7 cellular contexts compared by ENCODE assay signal in the genomic region with DNA sequence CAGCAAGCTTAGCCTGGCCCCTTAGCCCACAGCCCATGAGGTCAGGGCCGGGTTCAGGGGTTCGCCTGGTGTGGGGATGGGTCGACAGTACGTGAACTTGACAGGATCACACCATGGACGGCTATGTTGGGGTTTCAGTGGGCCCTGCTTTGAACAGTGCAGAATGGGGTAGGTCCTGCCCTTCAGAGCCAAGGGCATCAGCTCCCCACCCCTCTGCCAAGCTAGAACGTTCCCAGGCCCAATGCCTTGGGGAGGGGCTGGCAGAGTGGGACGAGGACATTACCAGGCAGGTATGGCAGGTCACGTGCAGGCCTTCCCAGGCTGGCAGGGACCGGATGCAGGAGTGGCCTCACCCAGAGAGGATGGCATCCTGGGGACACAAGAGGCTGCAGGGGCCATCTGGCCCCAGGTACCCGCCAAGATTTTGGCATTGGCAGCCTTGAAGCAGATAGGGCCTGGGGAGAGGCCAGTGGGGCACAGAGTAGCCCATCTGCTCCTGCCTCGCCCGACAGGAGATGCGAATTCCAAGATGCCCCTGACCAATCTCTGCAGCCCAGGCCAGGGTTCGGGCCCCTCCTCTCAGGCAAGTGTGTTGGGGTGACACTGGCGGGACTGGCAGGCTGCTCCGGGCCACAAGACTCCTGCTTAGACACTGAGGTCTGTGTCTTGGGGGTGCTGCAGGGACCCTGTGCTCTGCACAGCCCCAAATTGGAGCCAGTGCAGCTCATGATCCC. TPM values are rescaled to one million over a fixed set of nuclear protein-coding genes. Genes with fewer than 3 reads are reported as not detected.
DNase-seq lines count a peak whose midpoint lies in the region; ATAC-seq and TF ChIP-seq lines count a peak whose summit lies in the region.
"Not testable (repeated sequence)": the region's sequence is repeated elsewhere in the genome, so short reads cannot be mapped to it uniquely, and the experiment has no call there.

No MANE protein-coding gene starts in this region.

- H3K4me3 Mint-ChIP-seq in activated naive CD8-positive, alpha-beta T cell treated with anti-CD3 and anti-CD28 coated beads, Interleukin-2, amount 10 ng/mL, durations not matched to agents 7 days and 5 days, result peak overlapping the region; percentile 85
- peak overlapping the region; percentile 91 to 92 for H3K4me3 Mint-ChIP-seq in effector memory CD8-positive, alpha-beta T cell
- peak overlapping the region; percentile 63 for H3K4me3 Mint-ChIP-seq in mesothelial cell of epicardium

- peak overlapping the region; percentile 78 for H3K4me3 ChIP-seq in DOHH2 (ENCODE audit: low read length)
- peak overlapping the region in 3 of 4 donors; percentile 35 to 45 (median 42) for H3K4me3 ChIP-seq in sigmoid colon

- H3K4me2 ChIP-seq in DOHH2 (ENCODE audit: low read length), result peak overlapping the region; percentile 99

- H3K4me1 Mint-ChIP-seq in activated naive CD8-positive, alpha-beta T cell treated with anti-CD3 and anti-CD28 coated beads, Interleukin-2, amount 10 ng/mL, durations not matched to agents 7 days and 5 days, result not testable (repeated sequence)
- peaks cover 12 to 13% of the 10 kb centered on the region in 2 donors for H3K4me1 Mint-ChIP-seq in effector memory CD8-positive, alpha-beta T cell (ENCODE audit: low read depth in 2 of 2)
- H3K4me1 Mint-ChIP-seq in mesothelial cell of epicardium, result peaks cover 19% of the 10 kb centered on the region

- H3F3A ChIP-seq in DOHH2 (ENCODE audit: control insufficient read depth, insufficient read depth), result not testable (repeated sequence)

- WGBS in sigmoid colon, 2 donors, result 8 to 52% methylated on average over 16 of the region's 16 CpGs

- H3K36me3 Mint-ChIP-seq in activated naive CD8-positive, alpha-beta T cell treated with anti-CD3 and anti-CD28 coated beads, Interleukin-2, amount 10 ng/mL, durations not matched to agents 7 days and 5 days; mesothelial cell of epicardium: not testable (repeated sequence)
- H3K36me3 Mint-ChIP-seq in effector memory CD8-positive, alpha-beta T cell (ENCODE audit: insufficient read depth), result peaks cover 38% of the 10 kb centered on the region

- ATAC-seq in SK-N-SH treated with all-trans-retinoic acid at 6 μM for 48 hours, result peak; percentile 8
- ATAC-seq in activated naive CD8-positive, alpha-beta T cell treated with anti-CD3 and anti-CD28 coated beads, Interleukin-2, amount 10 ng/mL, durations not matched to agents 7 days and 5 days (ENCODE audit: low read depth); effector memory CD8-positive, alpha-beta T cell (replicated peaks): not testable (repeated sequence)

- H3K27me3 Mint-ChIP-seq in activated naive CD8-positive, alpha-beta T cell treated with anti-CD3 and anti-CD28 coated beads, Interleukin-2, amount 10 ng/mL, durations not matched to agents 7 days and 5 days; effector memory CD8-positive, alpha-beta T cell; mesothelial cell of epicardium (ENCODE audit: low read depth): not testable (repeated sequence)

- not testable (repeated sequence) for H3K9me3 Mint-ChIP-seq in activated naive CD8-positive, alpha-beta T cell treated with anti-CD3 and anti-CD28 coated beads, Interleukin-2, amount 10 ng/mL, durations not matched to agents 7 days and 5 days; effector memory CD8-positive, alpha-beta T cell; mesothelial cell of epicardium

- H3K4me1 ChIP-seq in DOHH2 (ENCODE audit: control insufficient read depth, low read length), result peaks cover 22% of the 10 kb centered on the region
- peaks cover 0 to 59% (median 51%) of the 10 kb centered on the region in 4 donors for H3K4me1 ChIP-seq in sigmoid colon

- not testable (repeated sequence) for TF ChIP-seq EP300 in sigmoid colon (IDR thresholded peaks at IDR 0.05)

- POLR2A ChIA-PET in activated naive CD8-positive, alpha-beta T cell treated with anti-CD3 and anti-CD28 coated beads, Interleukin-2, amount 10 ng/mL, durations not matched to agents 7 days and 5 days (lab: Charles Lee), result interaction anchor here (0.7 to 3.0 kb wide), 8 partner anchors 19 to 150 kb away, joined by 3 to 12 read pairs (median 4); partner anchors contain the start of genes EDF1, FBXW5, PAXX and RABL6

- not testable (repeated sequence) for H3K27me3 ChIP-seq in DOHH2 (ENCODE audit: control insufficient read depth, low read length)
- peaks cover 23 to 43% (median 36%) of the 10 kb centered on the region in 3 donors for H3K27me3 ChIP-seq in sigmoid colon

- not testable (repeated sequence) for TF ChIP-seq POLR2A in sigmoid colon (IDR thresholded peaks at IDR 0.05)

- H4K20me1 ChIP-seq in DOHH2 (ENCODE audit: control insufficient read depth, insufficient read depth, low read depth, low read length), result not testable (repeated sequence)

- intact Hi-C loops in sigmoid colon (cut with DNase I), result loop anchor here (2.0 to 10.0 kb wide), 2 partner anchors 103 to 193 kb away; partner anchors contain the start of genes C8G, FBXW5 and FUT7

- H3K79me2 ChIP-seq in DOHH2 (ENCODE audit: control insufficient read depth, low read length), result not testable (repeated sequence)

- not testable (repeated sequence) for H3K9me2 ChIP-seq in DOHH2 (replicated peaks; ENCODE audit: control insufficient read depth, low read length)

- TF ChIP-seq CTCF in DOHH2 (IDR thresholded peaks at IDR 0.05; ENCODE audit: low read depth, low read length, poor library complexity, severe bottlenecking); mesothelial cell of epicardium (IDR thresholded peaks at IDR 0.05; ENCODE audit: unreplicated experiment); sigmoid colon (IDR thresholded peaks at IDR 0.05): not testable (repeated sequence)

- not testable (repeated sequence) for H3K9me3 ChIP-seq in DOHH2 (ENCODE audit: control insufficient read depth, insufficient read depth, low read length); sigmoid colon

- peak overlapping the region; percentile 76 for H3K27ac Mint-ChIP-seq in activated naive CD8-positive, alpha-beta T cell treated with anti-CD3 and anti-CD28 coated beads, Interleukin-2, amount 10 ng/mL, durations not matched to agents 7 days and 5 days
- H3K27ac Mint-ChIP-seq in effector memory CD8-positive, alpha-beta T cell, result peak overlapping the region; percentile 79 to 88
- peak overlapping the region; percentile 30 for H3K27ac Mint-ChIP-seq in mesothelial cell of epicardium

- DNase-seq in NCI-H2029 treated with DMSO at 0.1 percent for 48 hours (lab: John Stamatoyannopoulos, UW), result peak; percentile 8
- not testable (repeated sequence) for DNase-seq in activated naive CD8-positive, alpha-beta T cell treated with anti-CD3 and anti-CD28 coated beads, Interleukin-2, amount 10 ng/mL, durations not matched to agents 7 days and 5 days; effector memory CD8-positive, alpha-beta T cell; mesothelial cell of epicardium (ENCODE audit: low spot score in 2 of 2, unreplicated experiment in 2 of 2); sigmoid colon

- peaks cover 17% of the 10 kb centered on the region for H3K36me3 ChIP-seq in DOHH2 (ENCODE audit: control insufficient read depth, low read length)
- H3K36me3 ChIP-seq in sigmoid colon, result peaks cover 0 to 29% (median 15%) of the 10 kb centered on the region in 4 donors

- H3K27ac ChIP-seq in DOHH2 (ENCODE audit: low read depth, low read length), result not testable (repeated sequence)
- H3K27ac ChIP-seq in sigmoid colon, result peak overlapping the region in 1 of 4 donors; percentile 43

RNA-seq across cellular contexts. Expression of gene AJM1, which starts 0.5 kb away (rescaled TPM):
- 1 to 10 TPM; 6.6 to 6.7 TPM for total RNA-seq in activated naive CD8-positive, alpha-beta T cell treated with anti-CD3 and anti-CD28 coated beads, Interleukin-2, amount 10 ng/mL, durations not matched to agents 7 days and 5 days
- total RNA-seq in mesothelial cell of epicardium (3.1 to 3.8 TPM (median 3.6 TPM) in 3 replicates), sigmoid colon (1 to 10 TPM in 3 of 4 donors, under 1 TPM in 1; 0.82 to 8.6 (median 5.2) TPM)
- polyA plus RNA-seq in sigmoid colon, result 1 to 10 TPM in 2 of 3 donors, under 1 TPM in 1; 0.46 to 6.7 (median 1.8) TPM

RNA-seq across cellular contexts. Expression of gene PHPT1, which starts 7.4 kb away (rescaled TPM):
- 10 to 100 TPM; 80.5 to 89.0 TPM for total RNA-seq in activated naive CD8-positive, alpha-beta T cell treated with anti-CD3 and anti-CD28 coated beads, Interleukin-2, amount 10 ng/mL, durations not matched to agents 7 days and 5 days
- total RNA-seq in mesothelial cell of epicardium (159 to 168 TPM (median 168 TPM) in 3 replicates), sigmoid colon (10 to 100 TPM; 39.0 to 73.1 (median 56.4) TPM)
- polyA plus RNA-seq in sigmoid colon, result 100 to 1,000 TPM; 109 to 144 (median 120) TPM

RNA-seq across cellular contexts. Expression of gene MAMDC4, which starts 10.3 kb away (rescaled TPM):
- total RNA-seq in activated naive CD8-positive, alpha-beta T cell treated with anti-CD3 and anti-CD28 coated beads, Interleukin-2, amount 10 ng/mL, durations not matched to agents 7 days and 5 days, result 10 to 100 TPM; 16.6 to 18.0 TPM
- total RNA-seq in mesothelial cell of epicardium (20.1 to 22.6 TPM (median 20.3 TPM) in 3 replicates), sigmoid colon (1 to 10 TPM in 2 of 4 donors, under 1 TPM in 2; 0.71 to 2.8 (median 1.8) TPM)
- 10 to 100 TPM in 1 of 3 donors, 1 to 10 TPM in 2; 1.6 to 25.3 (median 2.4) TPM for polyA plus RNA-seq in sigmoid colon

RNA-seq across cellular contexts. Expression of gene EDF1, which starts 24.3 kb away (rescaled TPM):
- total RNA-seq in activated naive CD8-positive, alpha-beta T cell treated with anti-CD3 and anti-CD28 coated beads, Interleukin-2, amount 10 ng/mL, durations not matched to agents 7 days and 5 days, result 100 to 1,000 TPM; 289 to 297 TPM
- 275 to 294 TPM (median 275 TPM) in 3 replicates for total RNA-seq in mesothelial cell of epicardium
- total RNA-seq in sigmoid colon, result 100 to 1,000 TPM; 261 to 303 (median 281) TPM
- polyA plus RNA-seq in sigmoid colon, result 100 to 1,000 TPM; 541 to 755 (median 730) TPM

RNA-seq across cellular contexts. Expression of gene RABL6, which starts 34.1 kb away (rescaled TPM):
- total RNA-seq in activated naive CD8-positive, alpha-beta T cell treated with anti-CD3 and anti-CD28 coated beads, Interleukin-2, amount 10 ng/mL, durations not matched to agents 7 days and 5 days, result 10 to 100 TPM; 91.1 to 98.4 TPM
- total RNA-seq in mesothelial cell of epicardium (120 to 124 TPM (median 122 TPM) in 3 replicates), sigmoid colon (10 to 100 TPM; 36.0 to 55.9 (median 49.9) TPM)
- polyA plus RNA-seq in sigmoid colon, result 100 to 1,000 TPM in 1 of 3 donors, 10 to 100 TPM in 2; 63.1 to 103 (median 68.7) TPM

Comparison
In these comparisons a context has a peak if more than half of its experiments do, and no peak if none do; other contexts are left out.
1. H3K27ac Mint-ChIP-seq: peak in every context shown above with its lines; median percentile 84 in effector memory CD8-positive, alpha-beta T cell; 76 in activated naive CD8-positive, alpha-beta T cell treated with anti-CD3 and anti-CD28 coated beads, Interleukin-2, amount 10 ng/mL, durations not matched to agents 7 days and 5 days; 30 in mesothelial cell of epicardium.